Comparison of ENCODE assay signal across 30 cellular contexts in the genomic region with DNA sequence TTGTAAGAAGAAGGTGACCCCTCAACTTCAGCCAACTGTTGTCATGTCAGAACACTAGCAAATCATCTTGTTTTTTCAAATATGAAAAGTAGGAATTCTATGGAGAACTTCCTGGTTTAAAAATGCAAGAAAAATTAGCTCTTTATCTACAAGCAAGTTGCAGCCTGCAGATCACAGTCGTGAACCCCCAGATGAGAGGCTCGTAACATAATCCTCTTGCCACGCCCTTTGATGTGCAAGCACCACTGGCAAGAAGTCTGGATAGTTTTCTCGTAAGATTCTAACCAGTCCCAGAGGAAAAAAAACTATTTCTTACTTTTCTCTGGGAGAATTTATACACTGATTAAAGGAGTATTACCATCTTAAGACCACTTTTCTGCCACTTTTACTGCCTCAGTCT.
"Had no signal": no experiment of that assay in that cellular context is flagged by ENCODE, and none has a peak within 500 bp of the region (broad histone marks: within the 10 kb centered on the region; RNA-seq: fewer than 3 reads in every experiment).

No MANE protein-coding gene starts in this region.

- H3K36me3 ChIP-seq: adrenal gland, breast epithelium, esophagus squamous epithelium, gastrocnemius medialis, heart left ventricle, WERI-Rb-1 had no signal

- H3K27ac ChIP-seq: adrenal gland, breast epithelium, coronary artery, dorsolateral prefrontal cortex, esophagus squamous epithelium, gastrocnemius medialis, heart left ventricle, WERI-Rb-1 had no signal

- H3K4me1 ChIP-seq: adrenal gland, breast epithelium, esophagus squamous epithelium, gastrocnemius medialis, heart left ventricle had no signal

- DNase-seq: activated B cell treated with CpG ODN at 0.5 μM for 24 hours; activated CD4-positive, alpha-beta T cell treated with anti-CD3 and anti-CD28 coated beads for 48 hours; activated CD4-positive, alpha-beta T cell treated with anti-CD3 and anti-CD28 coated beads, Interleukin-2, amount 50 U/mL, for 1 hour; activated CD4-positive, alpha-beta T cell treated with anti-CD3 and anti-CD28 coated beads, Interleukin-2, amount 50 U/mL, for 48 hours; activated CD8-positive, alpha-beta memory T cell treated with anti-CD3 and anti-CD28 coated beads for 24 hours; activated CD8-positive, alpha-beta T cell treated with anti-CD3 and anti-CD28 coated beads for 36 hours; activated effector memory CD4-positive, alpha-beta T cell treated with anti-CD3 and anti-CD28 coated beads, Interleukin-2, amount 50 U/mL, for 16 hours; activated naive CD4-positive, alpha-beta T cell treated with anti-CD3 and anti-CD28 coated beads for 36 hours; activated naive CD8-positive, alpha-beta T cell treated with anti-CD3 and anti-CD28 coated beads for 36 hours; activated naive CD8-positive, alpha-beta T cell treated with anti-CD3 and anti-CD28 coated beads, Interleukin-2, amount 50 U/mL, for 24 hours; activated T-cell treated with anti-CD3 and anti-CD28 coated beads, Interleukin-2, amount 50 U/mL, for 1 hour; activated T-cell treated with anti-CD3 and anti-CD28 coated beads, Interleukin-2, amount 50 U/mL, for 48 hours; adrenal gland; amygdala; aorta; dorsolateral prefrontal cortex; effector memory CD4-positive, alpha-beta T cell; endodermal cell; erythroblast; esophagus squamous epithelium; gastrocnemius medialis; glutamatergic neuron; heart left ventricle; T-helper 1 cell; T-helper 17 cell; T1000; WERI-Rb-1 had no signal

- H3K4me3 ChIP-seq: adrenal gland, breast epithelium, coronary artery, dorsolateral prefrontal cortex, esophagus squamous epithelium, gastrocnemius medialis, heart left ventricle had no signal

- H3K27me3 ChIP-seq: adrenal gland, breast epithelium, dorsolateral prefrontal cortex, esophagus squamous epithelium, gastrocnemius medialis, heart left ventricle had no signal

- ATAC-seq: activated CD4-positive, CD25-positive, alpha-beta regulatory T cell treated with anti-CD3 and anti-CD28 coated beads, Interleukin-2, amount 50 U/mL, for 24 hours; activated CD8-positive, alpha-beta T cell treated with anti-CD3 and anti-CD28 coated beads for 36 hours; activated naive CD8-positive, alpha-beta T cell treated with anti-CD3 and anti-CD28 coated beads, Interleukin-2, amount 50 U/mL, for 24 hours; gastrocnemius medialis; heart left ventricle; T-helper 17 cell had no signal

- H3K9me3 ChIP-seq: adrenal gland, breast epithelium, esophagus squamous epithelium, gastrocnemius medialis, heart left ventricle had no signal
